ENCODE assay signal across 13 cellular contexts in genomic region chr17:74426551-74427047, GRCh38. TPM values are rescaled to one million over a fixed set of nuclear protein-coding genes. Genes with fewer than 3 reads are reported as not detected.
DNase-seq lines count a peak whose midpoint lies in the region; ATAC-seq and TF ChIP-seq lines count a peak whose summit lies in the region.
"Had no signal": no experiment of that assay in that cellular context is flagged by ENCODE, and none has a peak within 500 bp of the region (broad histone marks: within the 10 kb centered on the region; RNA-seq: fewer than 3 reads in every experiment).

No MANE protein-coding gene starts in this region.

- peaks cover 29% of the 10 kb centered on the region for H3K4me1 Mint-ChIP-seq in MCF 10A (ENCODE audit: insufficient read depth, unreplicated experiment)

- H3K36me3 ChIP-seq in liver (ENCODE audit: control insufficient read depth in 4 of 4, insufficient read depth in 3 of 4, low read depth in 1 of 4, low read length in 3 of 4) (no peaks in the 10 kb centered on the region), thoracic aorta (no peaks in the 10 kb centered on the region)
- no peaks in the 10 kb centered on the region for H3K36me3 ChIP-seq in effector memory CD4-positive, alpha-beta T cell (ENCODE audit: control insufficient read depth, insufficient read depth, low read length)

- intact Hi-C loops in MCF 10A (cut with micrococcal nuclease), result no loop called here

- TF ChIP-seq POLR2A in NB4 (IDR thresholded peaks at IDR 0.05; ENCODE audit: extremely low read depth, insufficient read length), result no peak

- no peak for ATAC-seq in thoracic aorta (ENCODE audit: insufficient number of reproducible peaks, low FRiP score, low read depth)
- no peak for ATAC-seq in HG02938 (IDR thresholded peaks at IDR 0.05; ENCODE audit: unreplicated experiment)
- no peak for ATAC-seq in HG03196 (IDR thresholded peaks at IDR 0.05; ENCODE audit: unreplicated experiment)

- CTCF ChIA-PET in MCF 10A (lab: Yijun Ruan, JAX), result no interaction called here

- H3K27me3 Mint-ChIP-seq in MCF 10A (ENCODE audit: insufficient read depth, unreplicated experiment), result no peaks in the 10 kb centered on the region

- H3K9me3 ChIP-seq in liver (ENCODE audit: control insufficient read depth in 4 of 4, low read length in 3 of 4) (no peaks in the 10 kb centered on the region), thoracic aorta (no peaks in the 10 kb centered on the region)
- H3K9me3 ChIP-seq in effector memory CD4-positive, alpha-beta T cell (ENCODE audit: control insufficient read depth, low read length), result no peaks in the 10 kb centered on the region

- H3K27ac ChIP-seq in liver (ENCODE audit: low read depth in 1 of 2, low read length in 2 of 2), result peak overlapping the region; percentile 84
- peak overlapping the region; percentile 65 to 99 for H3K27ac ChIP-seq in thoracic aorta
- H3K27ac ChIP-seq in effector memory CD4-positive, alpha-beta T cell (ENCODE audit: insufficient read depth, low read length, poor library complexity, severe bottlenecking), result no peak overlapping the region
- H3K27ac ChIP-seq: KMS-11 had no signal

- POLR2A ChIA-PET in MCF 10A (lab: Yijun Ruan, JAX), result interaction anchor here (0.8 kb wide), 1 partner anchor 33 kb away, joined by 3 read pairs; no protein-coding TSS in a partner anchor

- peaks cover 6% of the 10 kb centered on the region for H3K36me3 Mint-ChIP-seq in MCF 10A (ENCODE audit: insufficient read depth, unreplicated experiment)
- H3K36me3 Mint-ChIP-seq: CD4-positive, alpha-beta memory T cell had no signal

- TF ChIP-seq CTCF in NB4 (IDR thresholded peaks at IDR 0.05; ENCODE audit: low read depth, low read length) (no peak), MCF 10A (IDR thresholded peaks at IDR 0.05; ENCODE audit: unreplicated experiment) (no peak), liver (IDR thresholded peaks at IDR 0.05; ENCODE audit: low read depth, low read length, missing input control) (no peak), thoracic aorta (IDR thresholded peaks at IDR 0.05) (no peak)

- H3K27ac Mint-ChIP-seq in MCF 10A (ENCODE audit: low read depth, unreplicated experiment), result peak overlapping the region; percentile 84

- TF ChIP-seq RAD21 in liver (IDR thresholded peaks at IDR 0.05), result no peak

- no peaks in the 10 kb centered on the region for H3K9me3 Mint-ChIP-seq in MCF 10A (ENCODE audit: unreplicated experiment)

- no peaks in the 10 kb centered on the region for H3K27me3 ChIP-seq in liver (ENCODE audit: control insufficient read depth in 4 of 4, insufficient read depth in 4 of 4, low read length in 3 of 4)
- no peaks in the 10 kb centered on the region for H3K27me3 ChIP-seq in thoracic aorta (replicated peaks; ENCODE audit: insufficient read depth)
- peaks cover 12% of the 10 kb centered on the region for H3K27me3 ChIP-seq in effector memory CD4-positive, alpha-beta T cell (replicated peaks; ENCODE audit: control insufficient read depth, insufficient read depth, low read length, poor library complexity, severe bottlenecking)

- no peak overlapping the region for H3K4me3 Mint-ChIP-seq in MCF 10A (ENCODE audit: unreplicated experiment)

- H3K4me3 ChIP-seq in NB4 (ENCODE audit: low read depth, low read length) (no peak overlapping the region), liver (ENCODE audit: low read depth in 1 of 3, low read length in 3 of 3) (peak overlapping the region in 1 of 3 donors; percentile 11), thoracic aorta (no peak overlapping the region)
- no peak overlapping the region for H3K4me3 ChIP-seq in effector memory CD4-positive, alpha-beta T cell (ENCODE audit: insufficient read depth, low read depth, low read length, poor library complexity, severe bottlenecking)
- H3K4me3 ChIP-seq: dorsolateral prefrontal cortex had no signal

- BruUV-seq in MCF 10A (replicated peaks; lab: Mats Ljungman, UMichigan), result no TSS peak

- H3K9ac ChIP-seq in liver (ENCODE audit: low read depth in 1 of 2, low read length in 2 of 2), result no peak overlapping the region
- H3K9ac ChIP-seq: KMS-11 had no signal

- 74% methylated on average over 9 of the region's 9 CpGs for WGBS in liver

- DNase-seq in NB4 (ENCODE audit: low read depth), result peak; percentile 71
- DNase-seq in MCF 10A (ENCODE audit: unreplicated experiment), result no peak
- no peak for DNase-seq in thoracic aorta (ENCODE audit: low spot score)
- no peak for DNase-seq in effector memory CD4-positive, alpha-beta T cell
- DNase-seq: CD4-positive, alpha-beta memory T cell; dorsolateral prefrontal cortex; NCI-H187; retina had no signal

- H3K4me1 ChIP-seq in liver (ENCODE audit: control insufficient read depth in 4 of 4, insufficient read depth in 4 of 4, low read length in 3 of 4) (peaks cover 12 to 40% (median 33%) of the 10 kb centered on the region in 4 donors), thoracic aorta (ENCODE audit: control insufficient read depth in 1 of 2, low read depth in 2 of 2) (peaks cover 12 to 36% of the 10 kb centered on the region in 2 donors)
- H3K4me1 ChIP-seq in effector memory CD4-positive, alpha-beta T cell (ENCODE audit: control insufficient read depth, insufficient read depth, low read length, poor library complexity, severe bottlenecking), result peaks cover 13% of the 10 kb centered on the region

TF ChIP-seq in liver, 16 proteins besides CTCF, POLR2A, EP300 and RAD21:
- TF ChIP-seq RXRA (IDR thresholded peaks at IDR 0.05) (no peak), TAF1 (conservative IDR thresholded peaks at IDR 0.05) (no peak), NR2F2 (IDR thresholded peaks at IDR 0.05) (no peak), HNF4G (IDR thresholded peaks at IDR 0.05) (no peak), GABPA (IDR thresholded peaks at IDR 0.05 in 1 of 2, conservative IDR thresholded peaks at IDR 0.05 in 1 of 2) (no peak), ZBTB33 (IDR thresholded peaks at IDR 0.05) (no peak), FOXA2 (IDR thresholded peaks at IDR 0.05) (no peak), EGR1 (IDR thresholded peaks at IDR 0.05; ENCODE audit: low read depth in 2 of 2) (no peak), HNF4A (conservative IDR thresholded peaks at IDR 0.05) (no peak), FOXA1 (IDR thresholded peaks at IDR 0.05) (no peak), JUND (IDR thresholded peaks at IDR 0.05) (no peak), SP1 (IDR thresholded peaks at IDR 0.05) (no peak), YY1 (IDR thresholded peaks at IDR 0.05) (no peak)
- TF ChIP-seq, protein P1, sequence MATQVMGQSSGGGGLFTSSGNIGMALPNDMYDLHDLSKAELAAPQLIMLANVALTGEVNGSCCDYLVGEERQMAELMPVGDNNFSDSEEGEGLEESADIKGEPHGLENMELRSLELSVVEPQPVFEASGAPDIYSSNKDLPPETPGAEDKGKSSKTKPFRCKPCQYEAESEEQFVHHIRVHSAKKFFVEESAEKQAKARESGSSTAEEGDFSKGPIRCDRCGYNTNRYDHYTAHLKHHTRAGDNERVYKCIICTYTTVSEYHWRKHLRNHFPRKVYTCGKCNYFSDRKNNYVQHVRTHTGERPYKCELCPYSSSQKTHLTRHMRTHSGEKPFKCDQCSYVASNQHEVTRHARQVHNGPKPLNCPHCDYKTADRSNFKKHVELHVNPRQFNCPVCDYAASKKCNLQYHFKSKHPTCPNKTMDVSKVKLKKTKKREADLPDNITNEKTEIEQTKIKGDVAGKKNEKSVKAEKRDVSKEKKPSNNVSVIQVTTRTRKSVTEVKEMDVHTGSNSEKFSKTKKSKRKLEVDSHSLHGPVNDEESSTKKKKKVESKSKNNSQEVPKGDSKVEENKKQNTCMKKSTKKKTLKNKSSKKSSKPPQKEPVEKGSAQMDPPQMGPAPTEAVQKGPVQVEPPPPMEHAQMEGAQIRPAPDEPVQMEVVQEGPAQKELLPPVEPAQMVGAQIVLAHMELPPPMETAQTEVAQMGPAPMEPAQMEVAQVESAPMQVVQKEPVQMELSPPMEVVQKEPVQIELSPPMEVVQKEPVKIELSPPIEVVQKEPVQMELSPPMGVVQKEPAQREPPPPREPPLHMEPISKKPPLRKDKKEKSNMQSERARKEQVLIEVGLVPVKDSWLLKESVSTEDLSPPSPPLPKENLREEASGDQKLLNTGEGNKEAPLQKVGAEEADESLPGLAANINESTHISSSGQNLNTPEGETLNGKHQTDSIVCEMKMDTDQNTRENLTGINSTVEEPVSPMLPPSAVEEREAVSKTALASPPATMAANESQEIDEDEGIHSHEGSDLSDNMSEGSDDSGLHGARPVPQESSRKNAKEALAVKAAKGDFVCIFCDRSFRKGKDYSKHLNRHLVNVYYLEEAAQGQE (IDR thresholded peaks at IDR 0.05), result no peak
- TF ChIP-seq, protein P2, sequence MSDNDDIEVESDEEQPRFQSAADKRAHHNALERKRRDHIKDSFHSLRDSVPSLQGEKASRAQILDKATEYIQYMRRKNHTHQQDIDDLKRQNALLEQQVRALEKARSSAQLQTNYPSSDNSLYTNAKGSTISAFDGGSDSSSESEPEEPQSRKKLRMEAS (IDR thresholded peaks at IDR 0.05), result no peak
- TF ChIP-seq, protein P3, sequence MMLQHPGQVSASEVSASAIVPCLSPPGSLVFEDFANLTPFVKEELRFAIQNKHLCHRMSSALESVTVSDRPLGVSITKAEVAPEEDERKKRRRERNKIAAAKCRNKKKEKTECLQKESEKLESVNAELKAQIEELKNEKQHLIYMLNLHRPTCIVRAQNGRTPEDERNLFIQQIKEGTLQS (IDR thresholded peaks at IDR 0.05), result no peak
TF ChIP-seq in liver: peak in this region for 0.

RNA-seq across cellular contexts. Expression of gene GPRC5C, which starts 5.3 kb away (rescaled TPM):
- 17.7 and 20.6 TPM in 2 replicates for total RNA-seq in MCF 10A (2022)
- total RNA-seq in liver, result 10 to 100 TPM; 34.2 to 86.3 TPM
- 100 to 1,000 TPM; 153 to 195 TPM for polyA plus RNA-seq in liver
- total RNA-seq in thoracic aorta, result 10 to 100 TPM; 56.0 to 67.0 TPM
- total RNA-seq: CD4-positive, alpha-beta memory T cell had no signal
- polyA plus RNA-seq: CD4-positive, alpha-beta memory T cell had no signal

RNA-seq across cellular contexts. Expression of gene CD300A, which starts 39.8 kb away (rescaled TPM):
- not detected in 2 replicates for total RNA-seq in MCF 10A (2022)
- 10 to 100 TPM in 1 of 2 donors, 1 to 10 TPM in 1; 9.0 to 11.5 TPM for total RNA-seq in liver
- polyA plus RNA-seq in liver, result 1 to 10 TPM; 2.2 to 7.0 TPM
- 1 to 10 TPM; 7.7 to 8.0 TPM for total RNA-seq in thoracic aorta
- total RNA-seq: SK-MEL-5 had no signal

RNA-seq across cellular contexts. Expression of gene GPR142, which starts 59.3 kb away (rescaled TPM):
- total RNA-seq in MCF 10A (2022) (not detected in 2 replicates), liver (under 1 TPM in 1 of 2 donors, not detected in 1; 0.08 TPM), thoracic aorta (not detected)
- under 1 TPM in 1 of 2 donors, not detected in 1; 0.05 TPM for polyA plus RNA-seq in liver
- total RNA-seq: CD4-positive, alpha-beta memory T cell; SK-MEL-5 had no signal
- polyA plus RNA-seq: CD4-positive, alpha-beta memory T cell had no signal
